In the genomic region with DNA sequence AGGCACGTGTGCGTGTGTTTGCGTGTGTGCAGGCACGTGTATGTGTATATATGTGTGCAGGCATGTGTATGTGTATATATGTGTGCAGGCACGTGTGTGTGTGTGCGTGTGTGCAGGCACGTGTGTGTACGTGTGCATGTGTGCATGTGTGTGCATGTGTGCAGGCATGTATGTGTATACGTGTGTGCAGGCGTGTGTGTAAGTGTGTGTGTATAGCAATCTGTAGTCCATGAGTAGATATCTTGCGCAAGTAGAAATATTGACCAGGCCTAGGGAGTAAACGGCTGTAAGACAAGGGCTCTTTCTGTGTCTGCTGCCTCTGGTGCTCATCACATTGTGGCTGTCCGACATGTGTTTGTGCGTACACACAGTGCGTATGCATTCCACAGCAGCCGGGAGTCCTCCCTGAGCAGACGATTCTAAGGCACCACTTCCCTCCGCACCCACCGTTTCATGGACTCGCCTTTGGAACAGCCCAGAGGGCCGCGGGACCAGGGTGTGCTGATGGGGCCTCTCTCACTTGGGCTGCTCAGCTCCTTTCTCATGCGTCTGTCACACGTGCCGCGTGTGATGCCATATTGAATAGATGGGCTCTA, we compare ENCODE assay signal across 28 cellular contexts.
"Had no signal": no experiment of that assay in that cellular context is flagged by ENCODE, and none has a peak within 500 bp of the region (broad histone marks: within the 10 kb centered on the region; RNA-seq: fewer than 3 reads in every experiment).

No MANE protein-coding gene starts in this region.

- H3K4me3 Mint-ChIP-seq: dendritic cell treated with granulocyte-macrophage colony-stimulating factor and Interleukin-4, amounts not matched to agents 40 ng/mL and 50 ng/mL, for 4 days; endodermal cell; naive thymus-derived CD8-positive, alpha-beta T cell; nephron progenitor cell; stimulated activated memory B cell treated with anti-CD40 and anti-IgM and Interleukin-4, amounts not matched to agents 10 μg/mL and 1 μg/mL and 100 μg/mL, for 72 hours had no signal

- H3K27ac Mint-ChIP-seq: dendritic cell treated with granulocyte-macrophage colony-stimulating factor and Interleukin-4, amounts not matched to agents 40 ng/mL and 50 ng/mL, for 4 days; endodermal cell; stimulated activated memory B cell treated with anti-CD40 and anti-IgM and Interleukin-4, amounts not matched to agents 10 μg/mL and 1 μg/mL and 100 μg/mL, for 72 hours had no signal

- H3K27ac ChIP-seq: colonic mucosa, esophagus muscularis mucosa, foreskin keratinocyte, gastroesophageal sphincter, heart right ventricle, left lung, neutrophil, parathyroid adenoma, prostate gland, right atrium auricular region, skin epidermis, spleen, suprapubic skin, transverse colon, vagina had no signal

- H3K4me1 ChIP-seq: colonic mucosa, foreskin keratinocyte, gastroesophageal sphincter, left lung, parathyroid adenoma, prostate gland, right atrium auricular region, spleen, suprapubic skin, transverse colon, vagina had no signal

- H3K9me3 Mint-ChIP-seq: dendritic cell treated with granulocyte-macrophage colony-stimulating factor and Interleukin-4, amounts not matched to agents 40 ng/mL and 50 ng/mL, for 4 days; endodermal cell; naive thymus-derived CD8-positive, alpha-beta T cell; nephron progenitor cell; stimulated activated memory B cell treated with anti-CD40 and anti-IgM and Interleukin-4, amounts not matched to agents 10 μg/mL and 1 μg/mL and 100 μg/mL, for 72 hours had no signal

- H3K9me3 ChIP-seq: colonic mucosa, esophagus muscularis mucosa, gastroesophageal sphincter, heart right ventricle, left lung, neutrophil, prostate gland, right atrium auricular region, spleen, suprapubic skin, transverse colon, vagina had no signal

- H3K79me2 ChIP-seq: parathyroid adenoma had no signal

- H2AFZ ChIP-seq: parathyroid adenoma had no signal

- H3K36me3 Mint-ChIP-seq: naive thymus-derived CD8-positive, alpha-beta T cell; stimulated activated memory B cell treated with anti-CD40 and anti-IgM and Interleukin-4, amounts not matched to agents 10 μg/mL and 1 μg/mL and 100 μg/mL, for 72 hours had no signal

- H3K27me3 ChIP-seq: colonic mucosa, foreskin keratinocyte, right atrium auricular region, transverse colon, vagina had no signal

- H3K4me3 ChIP-seq: colonic mucosa, esophagus muscularis mucosa, gastroesophageal sphincter, heart right ventricle, left lung, prostate gland, right atrium auricular region, skin epidermis, spleen, suprapubic skin, transverse colon, vagina had no signal

- H3K36me3 ChIP-seq: colonic mucosa, esophagus muscularis mucosa, gastroesophageal sphincter, heart right ventricle, left lung, neutrophil, prostate gland, right atrium auricular region, spleen, suprapubic skin, transverse colon, vagina had no signal

- DNase-seq: colonic mucosa; effector CD8-positive, alpha-beta T cell; endodermal cell; foreskin keratinocyte; glutamatergic neuron; heart right ventricle; hippocampal formation; left cardiac atrium; left lung; mesendoderm; midbrain; naive thymus-derived CD8-positive, alpha-beta T cell; nephron progenitor cell; spleen; stimulated activated CD4-positive, alpha-beta T cell treated with anti-CD3 and anti-CD28 coated beads, Interleukin-4, amount 100 ng/mL, for 4 hours; stimulated activated naive CD8-positive, alpha-beta T cell treated with anti-CD3 and anti-CD28 coated beads, Interleukin-15, Interleukin-2, amounts not matched to agents 100 U/mL and 50 U/mL, for 24 hours; transverse colon had no signal

- H3K27me3 Mint-ChIP-seq: dendritic cell treated with granulocyte-macrophage colony-stimulating factor and Interleukin-4, amounts not matched to agents 40 ng/mL and 50 ng/mL, for 4 days had no signal

- H3K4me1 Mint-ChIP-seq: stimulated activated memory B cell treated with anti-CD40 and anti-IgM and Interleukin-4, amounts not matched to agents 10 μg/mL and 1 μg/mL and 100 μg/mL, for 72 hours had no signal

- ATAC-seq: foreskin keratinocyte; gastroesophageal sphincter; heart right ventricle; left cardiac atrium; left lung; naive thymus-derived CD8-positive, alpha-beta T cell; stimulated activated memory B cell treated with anti-CD40 and anti-IgM and Interleukin-4, amounts not matched to agents 10 μg/mL and 1 μg/mL and 100 μg/mL, for 72 hours; stimulated activated naive CD8-positive, alpha-beta T cell treated with anti-CD3 and anti-CD28 coated beads, Interleukin-15, Interleukin-2, amounts not matched to agents 100 U/mL and 50 U/mL, for 24 hours had no signal
